ENCODE assay signal across 26 cellular contexts in genomic region chr1:42970143-42970542, GRCh38.
"Had no signal": no experiment of that assay in that cellular context is flagged by ENCODE, and none has a peak within 500 bp of the region (broad histone marks: within the 10 kb centered on the region; RNA-seq: fewer than 3 reads in every experiment).

No MANE protein-coding gene starts in this region.

- FAIRE-seq: islet of Langerhans had no signal

- H3K4me3 ChIP-seq: esophagus muscularis mucosa, gastrocnemius medialis, left lung, lower lobe of right lung, psoas muscle, thoracic aorta, uterus had no signal

- DNase-seq: activated CD4-positive, alpha-beta memory T cell treated with anti-CD3 and anti-CD28 coated beads, Interleukin-2, amount 10 ng/mL, durations not matched to agents 7 days and 5 days; activated CD4-positive, alpha-beta T cell treated with anti-CD3 and anti-CD28 coated beads for 1 hour; activated CD4-positive, alpha-beta T cell treated with anti-CD3 and anti-CD28 coated beads, Interleukin-2, amount 10 ng/mL, durations not matched to agents 7 days and 5 days; activated CD8-positive, alpha-beta memory T cell treated with anti-CD3 and anti-CD28 coated beads, Interleukin-2, amount 50 U/mL, for 48 hours; activated gamma-delta T cell; activated naive CD4-positive, alpha-beta T cell treated with anti-CD3 and anti-CD28 coated beads, Interleukin-2, amount 50 U/mL, for 16 hours; activated T-cell treated with anti-CD3 and anti-CD28 coated beads, Interleukin-2, amount 50 U/mL, for 24 hours; amniotic stem cell; caudate nucleus; endodermal cell; gastrocnemius medialis; glutamatergic neuron; left lung; lower lobe of right lung; nephron progenitor cell; psoas muscle; stimulated activated CD4-positive, alpha-beta T cell treated with anti-CD3 and anti-CD28 coated beads, Interleukin-2, amount 100 ng/mL, for 48 hours; stimulated activated naive CD8-positive, alpha-beta T cell treated with anti-CD3 and anti-CD28 coated beads, Interleukin-15, Interleukin-2, amounts not matched to agents 100 U/mL and 50 U/mL, for 24 hours; T-helper 17 cell; T1000; trophoblast cell; uterus had no signal

- H3K9me3 ChIP-seq: esophagus muscularis mucosa, gastrocnemius medialis, left lung, lower lobe of right lung, neutrophil, psoas muscle, thoracic aorta, uterus had no signal

- H3K36me3 ChIP-seq: gastrocnemius medialis, left lung, lower lobe of right lung, neutrophil, uterus had no signal

- H3K4me1 ChIP-seq: esophagus muscularis mucosa, gastrocnemius medialis, left lung, lower lobe of right lung, psoas muscle, uterus had no signal

- H3K27me3 ChIP-seq: esophagus muscularis mucosa, left lung, uterus had no signal

- H3K27ac ChIP-seq: esophagus muscularis mucosa, gastrocnemius medialis, left lung, lower lobe of right lung, neutrophil, psoas muscle, thoracic aorta, uterus had no signal

- ATAC-seq: gastrocnemius medialis; left lung; lower lobe of right lung; psoas muscle; stimulated activated naive CD8-positive, alpha-beta T cell treated with anti-CD3 and anti-CD28 coated beads, Interleukin-15, Interleukin-2, amounts not matched to agents 100 U/mL and 50 U/mL, for 24 hours; T-helper 17 cell had no signal
